In the genomic region with DNA sequence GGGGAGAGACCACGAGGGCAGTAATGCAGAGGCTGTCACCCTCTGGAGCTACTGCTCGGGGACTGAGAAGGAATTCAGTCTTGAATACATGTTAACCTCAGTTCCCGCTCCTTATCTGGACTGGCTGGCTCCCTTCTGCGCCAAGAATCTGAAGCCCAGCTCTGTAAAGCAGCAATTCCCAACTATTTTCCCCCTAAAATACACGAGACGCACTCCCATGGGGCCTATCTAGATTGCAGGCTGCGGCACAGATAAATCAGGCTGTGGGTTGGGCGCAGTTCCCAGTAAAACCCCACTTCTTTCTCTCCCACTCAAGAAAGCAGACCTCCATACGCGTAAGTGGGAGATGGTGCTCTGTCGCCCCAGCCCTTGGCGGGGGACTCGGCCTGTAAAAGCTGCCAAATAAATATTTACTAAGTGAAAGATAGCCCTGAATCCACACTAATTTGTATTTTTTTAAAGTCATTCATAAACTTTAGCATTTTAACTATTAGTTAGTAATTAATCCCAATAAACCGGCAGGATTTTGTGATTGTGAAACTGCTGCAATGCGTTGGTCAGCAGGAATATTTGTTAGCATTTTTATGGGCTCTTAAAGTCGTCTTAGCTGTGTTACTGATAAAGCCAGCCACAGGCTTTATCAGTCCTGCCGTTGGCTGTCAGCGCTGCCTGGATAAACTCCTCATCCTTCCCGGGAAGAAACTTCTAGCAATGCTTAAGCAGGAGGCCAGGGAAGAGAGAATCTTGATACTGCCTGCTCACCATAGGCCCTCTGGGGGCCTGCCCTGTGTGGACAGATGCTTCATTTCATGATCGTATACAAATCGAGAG, we compare ENCODE assay signal across 1 cellular context.
TF ChIP-seq lines count a peak whose summit lies in the region.

No MANE protein-coding gene starts in this region.

TF ChIP-seq in HepG2, 621 proteins besides CTCF, POLR2A, EP300 and RAD21 (continued from another document):
- TF ChIP-seq ZGPAT (CRISPR knock-in tag; IDR thresholded peaks at IDR 0.05) (no peak), HHEX (CRISPR knock-in tag; IDR thresholded peaks at IDR 0.05) (no peak), ARID5B (CRISPR knock-in tag; IDR thresholded peaks at IDR 0.05) (no peak), ZNF784 (CRISPR knock-in tag; IDR thresholded peaks at IDR 0.05; ENCODE audit: borderline replicate concordance) (no peak), MEIS1 (CRISPR knock-in tag; IDR thresholded peaks at IDR 0.05; ENCODE audit: borderline replicate concordance) (no peak), TCF12 (IDR thresholded peaks at IDR 0.05) (no peak), TCF12 (CRISPR knock-in tag; IDR thresholded peaks at IDR 0.05) (no peak), ZSCAN12 (CRISPR knock-in tag; IDR thresholded peaks at IDR 0.05) (no peak), NONO (IDR thresholded peaks at IDR 0.05) (no peak), NONO (CRISPR knock-in tag; conservative IDR thresholded peaks at IDR 0.05) (no peak), CENPBD1 (CRISPR knock-in tag; IDR thresholded peaks at IDR 0.05; ENCODE audit: borderline replicate concordance, low read depth) (no peak)
- TF ChIP-seq, protein P1, sequence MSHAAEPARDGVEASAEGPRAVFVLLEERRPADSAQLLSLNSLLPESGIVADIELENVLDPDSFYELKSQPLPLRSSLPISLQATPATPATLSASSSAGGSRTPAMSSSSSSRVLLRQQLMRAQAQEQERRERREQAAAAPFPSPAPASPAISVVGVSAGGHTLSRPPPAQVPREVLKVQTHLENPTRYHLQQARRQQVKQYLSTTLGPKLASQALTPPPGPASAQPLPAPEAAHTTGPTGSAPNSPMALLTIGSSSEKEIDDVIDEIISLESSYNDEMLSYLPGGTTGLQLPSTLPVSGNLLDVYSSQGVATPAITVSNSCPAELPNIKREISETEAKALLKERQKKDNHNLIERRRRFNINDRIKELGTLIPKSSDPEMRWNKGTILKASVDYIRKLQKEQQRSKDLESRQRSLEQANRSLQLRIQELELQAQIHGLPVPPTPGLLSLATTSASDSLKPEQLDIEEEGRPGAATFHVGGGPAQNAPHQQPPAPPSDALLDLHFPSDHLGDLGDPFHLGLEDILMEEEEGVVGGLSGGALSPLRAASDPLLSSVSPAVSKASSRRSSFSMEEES (CRISPR knock-in tag; IDR thresholded peaks at IDR 0.05): no peak
- TF ChIP-seq, protein P2, sequence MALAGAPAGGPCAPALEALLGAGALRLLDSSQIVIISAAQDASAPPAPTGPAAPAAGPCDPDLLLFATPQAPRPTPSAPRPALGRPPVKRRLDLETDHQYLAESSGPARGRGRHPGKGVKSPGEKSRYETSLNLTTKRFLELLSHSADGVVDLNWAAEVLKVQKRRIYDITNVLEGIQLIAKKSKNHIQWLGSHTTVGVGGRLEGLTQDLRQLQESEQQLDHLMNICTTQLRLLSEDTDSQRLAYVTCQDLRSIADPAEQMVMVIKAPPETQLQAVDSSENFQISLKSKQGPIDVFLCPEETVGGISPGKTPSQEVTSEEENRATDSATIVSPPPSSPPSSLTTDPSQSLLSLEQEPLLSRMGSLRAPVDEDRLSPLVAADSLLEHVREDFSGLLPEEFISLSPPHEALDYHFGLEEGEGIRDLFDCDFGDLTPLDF (CRISPR knock-in tag; IDR thresholded peaks at IDR 0.05): no peak
- TF ChIP-seq, protein P3, sequence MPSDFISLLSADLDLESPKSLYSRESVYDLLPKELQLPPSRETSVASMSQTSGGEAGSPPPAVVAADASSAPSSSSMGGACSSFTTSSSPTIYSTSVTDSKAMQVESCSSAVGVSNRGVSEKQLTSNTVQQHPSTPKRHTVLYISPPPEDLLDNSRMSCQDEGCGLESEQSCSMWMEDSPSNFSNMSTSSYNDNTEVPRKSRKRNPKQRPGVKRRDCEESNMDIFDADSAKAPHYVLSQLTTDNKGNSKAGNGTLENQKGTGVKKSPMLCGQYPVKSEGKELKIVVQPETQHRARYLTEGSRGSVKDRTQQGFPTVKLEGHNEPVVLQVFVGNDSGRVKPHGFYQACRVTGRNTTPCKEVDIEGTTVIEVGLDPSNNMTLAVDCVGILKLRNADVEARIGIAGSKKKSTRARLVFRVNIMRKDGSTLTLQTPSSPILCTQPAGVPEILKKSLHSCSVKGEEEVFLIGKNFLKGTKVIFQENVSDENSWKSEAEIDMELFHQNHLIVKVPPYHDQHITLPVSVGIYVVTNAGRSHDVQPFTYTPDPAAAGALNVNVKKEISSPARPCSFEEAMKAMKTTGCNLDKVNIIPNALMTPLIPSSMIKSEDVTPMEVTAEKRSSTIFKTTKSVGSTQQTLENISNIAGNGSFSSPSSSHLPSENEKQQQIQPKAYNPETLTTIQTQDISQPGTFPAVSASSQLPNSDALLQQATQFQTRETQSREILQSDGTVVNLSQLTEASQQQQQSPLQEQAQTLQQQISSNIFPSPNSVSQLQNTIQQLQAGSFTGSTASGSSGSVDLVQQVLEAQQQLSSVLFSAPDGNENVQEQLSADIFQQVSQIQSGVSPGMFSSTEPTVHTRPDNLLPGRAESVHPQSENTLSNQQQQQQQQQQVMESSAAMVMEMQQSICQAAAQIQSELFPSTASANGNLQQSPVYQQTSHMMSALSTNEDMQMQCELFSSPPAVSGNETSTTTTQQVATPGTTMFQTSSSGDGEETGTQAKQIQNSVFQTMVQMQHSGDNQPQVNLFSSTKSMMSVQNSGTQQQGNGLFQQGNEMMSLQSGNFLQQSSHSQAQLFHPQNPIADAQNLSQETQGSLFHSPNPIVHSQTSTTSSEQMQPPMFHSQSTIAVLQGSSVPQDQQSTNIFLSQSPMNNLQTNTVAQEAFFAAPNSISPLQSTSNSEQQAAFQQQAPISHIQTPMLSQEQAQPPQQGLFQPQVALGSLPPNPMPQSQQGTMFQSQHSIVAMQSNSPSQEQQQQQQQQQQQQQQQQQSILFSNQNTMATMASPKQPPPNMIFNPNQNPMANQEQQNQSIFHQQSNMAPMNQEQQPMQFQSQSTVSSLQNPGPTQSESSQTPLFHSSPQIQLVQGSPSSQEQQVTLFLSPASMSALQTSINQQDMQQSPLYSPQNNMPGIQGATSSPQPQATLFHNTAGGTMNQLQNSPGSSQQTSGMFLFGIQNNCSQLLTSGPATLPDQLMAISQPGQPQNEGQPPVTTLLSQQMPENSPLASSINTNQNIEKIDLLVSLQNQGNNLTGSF (CRISPR knock-in tag; IDR thresholded peaks at IDR 0.05): no peak
- TF ChIP-seq, protein P4, sequence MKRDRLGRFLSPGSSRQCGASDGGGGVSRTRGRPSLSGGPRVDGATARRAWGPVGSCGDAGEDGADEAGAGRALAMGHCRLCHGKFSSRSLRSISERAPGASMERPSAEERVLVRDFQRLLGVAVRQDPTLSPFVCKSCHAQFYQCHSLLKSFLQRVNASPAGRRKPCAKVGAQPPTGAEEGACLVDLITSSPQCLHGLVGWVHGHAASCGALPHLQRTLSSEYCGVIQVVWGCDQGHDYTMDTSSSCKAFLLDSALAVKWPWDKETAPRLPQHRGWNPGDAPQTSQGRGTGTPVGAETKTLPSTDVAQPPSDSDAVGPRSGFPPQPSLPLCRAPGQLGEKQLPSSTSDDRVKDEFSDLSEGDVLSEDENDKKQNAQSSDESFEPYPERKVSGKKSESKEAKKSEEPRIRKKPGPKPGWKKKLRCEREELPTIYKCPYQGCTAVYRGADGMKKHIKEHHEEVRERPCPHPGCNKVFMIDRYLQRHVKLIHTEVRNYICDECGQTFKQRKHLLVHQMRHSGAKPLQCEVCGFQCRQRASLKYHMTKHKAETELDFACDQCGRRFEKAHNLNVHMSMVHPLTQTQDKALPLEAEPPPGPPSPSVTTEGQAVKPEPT (CRISPR knock-in tag; IDR thresholded peaks at IDR 0.05; ENCODE audit: low read depth): no peak
- TF ChIP-seq, protein P5, sequence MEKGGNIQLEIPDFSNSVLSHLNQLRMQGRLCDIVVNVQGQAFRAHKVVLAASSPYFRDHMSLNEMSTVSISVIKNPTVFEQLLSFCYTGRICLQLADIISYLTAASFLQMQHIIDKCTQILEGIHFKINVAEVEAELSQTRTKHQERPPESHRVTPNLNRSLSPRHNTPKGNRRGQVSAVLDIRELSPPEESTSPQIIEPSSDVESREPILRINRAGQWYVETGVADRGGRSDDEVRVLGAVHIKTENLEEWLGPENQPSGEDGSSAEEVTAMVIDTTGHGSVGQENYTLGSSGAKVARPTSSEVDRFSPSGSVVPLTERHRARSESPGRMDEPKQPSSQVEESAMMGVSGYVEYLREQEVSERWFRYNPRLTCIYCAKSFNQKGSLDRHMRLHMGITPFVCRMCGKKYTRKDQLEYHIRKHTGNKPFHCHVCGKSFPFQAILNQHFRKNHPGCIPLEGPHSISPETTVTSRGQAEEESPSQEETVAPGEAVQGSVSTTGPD (CRISPR knock-in tag; IDR thresholded peaks at IDR 0.05): no peak
